ENCODE assay signal across 1 cellular context in the genomic region with DNA sequence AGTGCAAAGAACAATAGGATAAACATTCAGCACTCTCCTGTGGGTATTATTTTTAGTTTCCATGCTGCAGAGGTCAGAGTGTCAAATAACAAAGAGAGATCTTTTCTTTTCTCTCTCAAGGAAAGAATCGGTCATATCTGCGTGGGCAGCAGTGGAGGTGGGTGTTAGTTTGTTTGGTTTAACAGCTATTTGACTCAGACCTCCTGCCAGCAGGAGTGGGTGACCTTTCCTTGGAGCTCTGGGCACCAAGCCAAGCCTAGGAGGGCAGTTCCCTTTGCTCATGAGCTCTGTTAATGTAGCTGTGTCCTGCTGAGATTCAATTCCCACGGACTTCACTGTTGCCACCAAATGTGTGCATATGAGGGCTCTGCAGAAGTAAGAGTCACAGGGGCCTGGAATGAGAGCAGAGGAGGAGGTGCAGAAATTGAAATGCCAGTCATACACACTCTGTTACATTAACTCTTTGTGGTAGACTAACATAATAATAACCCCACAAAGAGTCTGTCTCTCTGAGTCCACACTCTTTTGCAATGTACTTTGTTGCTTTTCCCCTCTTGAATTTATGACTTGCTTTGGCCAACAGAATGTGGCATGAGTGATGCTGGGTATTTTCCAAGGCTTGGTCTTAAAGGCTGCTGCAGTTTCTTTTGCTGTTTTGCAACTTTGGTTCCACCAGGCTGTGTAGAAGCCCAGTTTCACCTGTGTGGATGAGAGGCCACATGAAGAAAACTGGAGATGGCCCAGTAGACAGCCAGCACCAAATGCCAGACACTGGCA.
TF ChIP-seq lines count a peak whose summit lies in the region.

No MANE protein-coding gene starts in this region.

TF ChIP-seq in HepG2, 621 proteins besides CTCF, POLR2A, EP300 and RAD21 (continued from another document):
- peak; percentile 43; the same call in 1 of the 2 replicates for TF ChIP-seq SOX5 (CRISPR knock-in tag; IDR thresholded peaks at IDR 0.05; ENCODE audit: borderline replicate concordance)
- no peak for TF ChIP-seq PHF21A (CRISPR knock-in tag; IDR thresholded peaks at IDR 0.05)
- TF ChIP-seq MTF1 (CRISPR knock-in tag; IDR thresholded peaks at IDR 0.05), result no peak
- TF ChIP-seq, protein P1, sequence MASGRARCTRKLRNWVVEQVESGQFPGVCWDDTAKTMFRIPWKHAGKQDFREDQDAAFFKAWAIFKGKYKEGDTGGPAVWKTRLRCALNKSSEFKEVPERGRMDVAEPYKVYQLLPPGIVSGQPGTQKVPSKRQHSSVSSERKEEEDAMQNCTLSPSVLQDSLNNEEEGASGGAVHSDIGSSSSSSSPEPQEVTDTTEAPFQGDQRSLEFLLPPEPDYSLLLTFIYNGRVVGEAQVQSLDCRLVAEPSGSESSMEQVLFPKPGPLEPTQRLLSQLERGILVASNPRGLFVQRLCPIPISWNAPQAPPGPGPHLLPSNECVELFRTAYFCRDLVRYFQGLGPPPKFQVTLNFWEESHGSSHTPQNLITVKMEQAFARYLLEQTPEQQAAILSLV (CRISPR knock-in tag; IDR thresholded peaks at IDR 0.05; ENCODE audit: borderline replicate concordance), result no peak
- TF ChIP-seq, protein P2, sequence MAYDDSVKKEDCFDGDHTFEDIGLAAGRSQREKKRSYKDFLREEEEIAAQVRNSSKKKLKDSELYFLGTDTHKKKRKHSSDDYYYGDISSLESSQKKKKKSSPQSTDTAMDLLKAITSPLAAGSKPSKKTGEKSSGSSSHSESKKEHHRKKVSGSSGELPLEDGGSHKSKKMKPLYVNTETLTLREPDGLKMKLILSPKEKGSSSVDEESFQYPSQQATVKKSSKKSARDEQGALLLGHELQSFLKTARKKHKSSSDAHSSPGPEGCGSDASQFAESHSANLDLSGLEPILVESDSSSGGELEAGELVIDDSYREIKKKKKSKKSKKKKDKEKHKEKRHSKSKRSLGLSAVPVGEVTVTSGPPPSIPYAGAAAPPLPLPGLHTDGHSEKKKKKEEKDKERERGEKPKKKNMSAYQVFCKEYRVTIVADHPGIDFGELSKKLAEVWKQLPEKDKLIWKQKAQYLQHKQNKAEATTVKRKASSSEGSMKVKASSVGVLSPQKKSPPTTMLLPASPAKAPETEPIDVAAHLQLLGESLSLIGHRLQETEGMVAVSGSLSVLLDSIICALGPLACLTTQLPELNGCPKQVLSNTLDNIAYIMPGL (CRISPR knock-in tag; IDR thresholded peaks at IDR 0.05; ENCODE audit: borderline replicate concordance in 1 of 2, low read depth in 1 of 2), result no peak
- TF ChIP-seq HMG20A (CRISPR knock-in tag; IDR thresholded peaks at IDR 0.05; ENCODE audit: borderline replicate concordance), result peak; percentile 41; the same call in 1 of the 2 replicates
- no peak for TF ChIP-seq TEAD3 (CRISPR knock-in tag; optimal IDR thresholded peaks at IDR 0.05; ENCODE audit: borderline replicate concordance)
- no peak for TF ChIP-seq RAD51 (IDR thresholded peaks at IDR 0.05; ENCODE audit: borderline replicate concordance)
- TF ChIP-seq NBN (conservative IDR thresholded peaks at IDR 0.05), result no peak
- no peak for TF ChIP-seq ZNF317 (CRISPR knock-in tag; IDR thresholded peaks at IDR 0.05)
- TF ChIP-seq, protein P3, sequence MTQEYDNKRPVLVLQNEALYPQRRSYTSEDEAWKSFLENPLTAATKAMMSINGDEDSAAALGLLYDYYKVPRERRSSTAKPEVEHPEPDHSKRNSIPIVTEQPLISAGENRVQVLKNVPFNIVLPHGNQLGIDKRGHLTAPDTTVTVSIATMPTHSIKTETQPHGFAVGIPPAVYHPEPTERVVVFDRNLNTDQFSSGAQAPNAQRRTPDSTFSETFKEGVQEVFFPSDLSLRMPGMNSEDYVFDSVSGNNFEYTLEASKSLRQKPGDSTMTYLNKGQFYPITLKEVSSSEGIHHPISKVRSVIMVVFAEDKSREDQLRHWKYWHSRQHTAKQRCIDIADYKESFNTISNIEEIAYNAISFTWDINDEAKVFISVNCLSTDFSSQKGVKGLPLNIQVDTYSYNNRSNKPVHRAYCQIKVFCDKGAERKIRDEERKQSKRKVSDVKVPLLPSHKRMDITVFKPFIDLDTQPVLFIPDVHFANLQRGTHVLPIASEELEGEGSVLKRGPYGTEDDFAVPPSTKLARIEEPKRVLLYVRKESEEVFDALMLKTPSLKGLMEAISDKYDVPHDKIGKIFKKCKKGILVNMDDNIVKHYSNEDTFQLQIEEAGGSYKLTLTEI (CRISPR knock-in tag; conservative IDR thresholded peaks at IDR 0.05), result no peak
- peak; percentile 48; the same call in 1 of the 2 replicates for TF ChIP-seq BCL6 (CRISPR knock-in tag; IDR thresholded peaks at IDR 0.05)
- no peak for TF ChIP-seq FOXA3 (CRISPR knock-in tag; IDR thresholded peaks at IDR 0.05)
- TF ChIP-seq SMAD9 (CRISPR knock-in tag; IDR thresholded peaks at IDR 0.05), result no peak
- TF ChIP-seq ZBTB7A (CRISPR knock-in tag; IDR thresholded peaks at IDR 0.05), result no peak
- TF ChIP-seq NR2F6 (IDR thresholded peaks at IDR 0.05), result no peak
- peak; percentile 42; the same call in 1 of the 2 replicates for TF ChIP-seq NR2F6 (CRISPR knock-in tag; IDR thresholded peaks at IDR 0.05)
- no peak for TF ChIP-seq STAT5B (CRISPR knock-in tag; IDR thresholded peaks at IDR 0.05)
- 0 out of 2 replicates have a peak, but pooled peaks have one; percentile 1 for TF ChIP-seq TARDBP (CRISPR knock-in tag; IDR thresholded peaks at IDR 0.05)
- TF ChIP-seq, protein P4, sequence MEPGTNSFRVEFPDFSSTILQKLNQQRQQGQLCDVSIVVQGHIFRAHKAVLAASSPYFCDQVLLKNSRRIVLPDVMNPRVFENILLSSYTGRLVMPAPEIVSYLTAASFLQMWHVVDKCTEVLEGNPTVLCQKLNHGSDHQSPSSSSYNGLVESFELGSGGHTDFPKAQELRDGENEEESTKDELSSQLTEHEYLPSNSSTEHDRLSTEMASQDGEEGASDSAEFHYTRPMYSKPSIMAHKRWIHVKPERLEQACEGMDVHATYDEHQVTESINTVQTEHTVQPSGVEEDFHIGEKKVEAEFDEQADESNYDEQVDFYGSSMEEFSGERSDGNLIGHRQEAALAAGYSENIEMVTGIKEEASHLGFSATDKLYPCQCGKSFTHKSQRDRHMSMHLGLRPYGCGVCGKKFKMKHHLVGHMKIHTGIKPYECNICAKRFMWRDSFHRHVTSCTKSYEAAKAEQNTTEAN (CRISPR knock-in tag; conservative IDR thresholded peaks at IDR 0.05), result no peak
- TF ChIP-seq CEBPB (IDR thresholded peaks at IDR 0.05; ENCODE audit: borderline replicate concordance, low read depth, low read length), result no peak
- no peak for TF ChIP-seq TCF7L2 (IDR thresholded peaks at IDR 0.05; ENCODE audit: low read depth, low read length)
- TF ChIP-seq ZNF879 (CRISPR knock-in tag; IDR thresholded peaks at IDR 0.05), result no peak
- no peak for TF ChIP-seq SOX13 (IDR thresholded peaks at IDR 0.05)
- TF ChIP-seq SOX13 (CRISPR knock-in tag; conservative IDR thresholded peaks at IDR 0.05 in 1 of 2, IDR thresholded peaks at IDR 0.05 in 1 of 2), result peak in 1 of 2 experiments; percentile 76; a peak in 2 of 4 replicates
- no peak for TF ChIP-seq ARNT2 (CRISPR knock-in tag; IDR thresholded peaks at IDR 0.05; ENCODE audit: low read depth)
- TF ChIP-seq, protein P5, sequence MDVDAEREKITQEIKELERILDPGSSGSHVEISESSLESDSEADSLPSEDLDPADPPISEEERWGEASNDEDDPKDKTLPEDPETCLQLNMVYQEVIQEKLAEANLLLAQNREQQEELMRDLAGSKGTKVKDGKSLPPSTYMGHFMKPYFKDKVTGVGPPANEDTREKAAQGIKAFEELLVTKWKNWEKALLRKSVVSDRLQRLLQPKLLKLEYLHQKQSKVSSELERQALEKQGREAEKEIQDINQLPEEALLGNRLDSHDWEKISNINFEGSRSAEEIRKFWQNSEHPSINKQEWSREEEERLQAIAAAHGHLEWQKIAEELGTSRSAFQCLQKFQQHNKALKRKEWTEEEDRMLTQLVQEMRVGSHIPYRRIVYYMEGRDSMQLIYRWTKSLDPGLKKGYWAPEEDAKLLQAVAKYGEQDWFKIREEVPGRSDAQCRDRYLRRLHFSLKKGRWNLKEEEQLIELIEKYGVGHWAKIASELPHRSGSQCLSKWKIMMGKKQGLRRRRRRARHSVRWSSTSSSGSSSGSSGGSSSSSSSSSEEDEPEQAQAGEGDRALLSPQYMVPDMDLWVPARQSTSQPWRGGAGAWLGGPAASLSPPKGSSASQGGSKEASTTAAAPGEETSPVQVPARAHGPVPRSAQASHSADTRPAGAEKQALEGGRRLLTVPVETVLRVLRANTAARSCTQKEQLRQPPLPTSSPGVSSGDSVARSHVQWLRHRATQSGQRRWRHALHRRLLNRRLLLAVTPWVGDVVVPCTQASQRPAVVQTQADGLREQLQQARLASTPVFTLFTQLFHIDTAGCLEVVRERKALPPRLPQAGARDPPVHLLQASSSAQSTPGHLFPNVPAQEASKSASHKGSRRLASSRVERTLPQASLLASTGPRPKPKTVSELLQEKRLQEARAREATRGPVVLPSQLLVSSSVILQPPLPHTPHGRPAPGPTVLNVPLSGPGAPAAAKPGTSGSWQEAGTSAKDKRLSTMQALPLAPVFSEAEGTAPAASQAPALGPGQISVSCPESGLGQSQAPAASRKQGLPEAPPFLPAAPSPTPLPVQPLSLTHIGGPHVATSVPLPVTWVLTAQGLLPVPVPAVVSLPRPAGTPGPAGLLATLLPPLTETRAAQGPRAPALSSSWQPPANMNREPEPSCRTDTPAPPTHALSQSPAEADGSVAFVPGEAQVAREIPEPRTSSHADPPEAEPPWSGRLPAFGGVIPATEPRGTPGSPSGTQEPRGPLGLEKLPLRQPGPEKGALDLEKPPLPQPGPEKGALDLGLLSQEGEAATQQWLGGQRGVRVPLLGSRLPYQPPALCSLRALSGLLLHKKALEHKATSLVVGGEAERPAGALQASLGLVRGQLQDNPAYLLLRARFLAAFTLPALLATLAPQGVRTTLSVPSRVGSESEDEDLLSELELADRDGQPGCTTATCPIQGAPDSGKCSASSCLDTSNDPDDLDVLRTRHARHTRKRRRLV (CRISPR knock-in tag; IDR thresholded peaks at IDR 0.05), result no peak
- 0 out of 2 replicates have a peak, but pooled peaks have one; percentile 36 for TF ChIP-seq RARA (CRISPR knock-in tag; IDR thresholded peaks at IDR 0.05)
